ENCODE assay signal across 13 cellular contexts in the genomic region with DNA sequence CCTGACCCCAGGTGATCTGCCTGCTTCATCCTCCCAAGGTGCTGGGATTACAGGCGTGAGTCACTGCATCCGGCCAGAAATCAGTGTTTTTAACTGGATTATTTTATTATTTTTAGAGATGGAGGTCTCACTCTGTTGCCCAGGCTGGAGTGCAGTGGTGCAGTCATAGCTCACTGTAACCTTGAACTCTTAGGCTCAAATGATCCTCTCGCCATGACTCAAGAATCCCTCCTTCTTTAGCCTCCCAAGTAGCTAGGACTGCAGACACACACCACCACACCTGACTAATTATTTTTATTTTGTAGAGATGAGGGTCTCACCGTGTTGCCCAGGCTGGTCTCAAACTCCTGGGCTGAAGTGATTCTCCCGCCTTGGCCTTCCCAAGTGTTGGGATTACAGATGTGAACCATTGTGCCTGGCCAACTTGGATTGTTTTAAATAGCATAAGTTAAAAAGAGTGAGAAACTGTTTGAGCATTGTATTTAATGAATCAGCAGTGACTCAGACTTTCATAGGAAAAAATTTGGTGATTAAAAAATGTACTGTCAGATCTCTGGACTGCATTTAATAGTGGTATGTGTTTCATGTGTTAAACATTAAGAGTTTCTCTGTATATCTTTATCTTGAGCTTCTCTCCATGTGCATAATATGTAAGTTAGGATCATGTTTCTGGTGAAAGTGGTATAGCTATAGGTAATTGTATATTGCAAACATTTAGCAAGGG.
DNase-seq lines count a peak whose midpoint lies in the region; ATAC-seq and TF ChIP-seq lines count a peak whose summit lies in the region.
"Had no signal": no experiment of that assay in that cellular context is flagged by ENCODE, and none has a peak within 500 bp of the region (broad histone marks: within the 10 kb centered on the region; RNA-seq: fewer than 3 reads in every experiment).

No MANE protein-coding gene starts in this region.

- POLR2A ChIA-PET in Panc1 (lab: Charles Lee), result no interaction called here

- BruUV-seq in Panc1 (replicated peaks; lab: Mats Ljungman, UMichigan), result no TSS peak

- no peaks in the 10 kb centered on the region for H3K4me1 ChIP-seq in Panc1 (ENCODE audit: control insufficient read depth, insufficient read depth, low read length)

- DNase-seq in NOMO-1 treated with DMSO at 0.1 percent for 48 hours (lab: John Stamatoyannopoulos, UW; ENCODE audit: unreplicated experiment) (peak; percentile 36), NOMO-1 (lab: John Stamatoyannopoulos, UW; ENCODE audit: unreplicated experiment in 2 of 2) (no peak), Panc1 (ENCODE audit: low read depth, low spot score) (peak; percentile 13), dermis microvascular lymphatic vessel endothelial cell (ENCODE audit: low read depth in 2 of 2) (peak; percentile 21 to 62), pulmonary artery endothelial cell (ENCODE audit: low read depth, low spot score) (peak; percentile 13), H7 (no peak)
- DNase-seq: anterior cingulate cortex; DMS153; left cardiac atrium; stimulated activated CD4-positive, alpha-beta T cell treated with anti-CD3 and anti-CD28 coated beads, Interleukin-2, amount 100 ng/mL, for 24 hours had no signal

- no peak for TF ChIP-seq CTCF in Panc1 (IDR thresholded peaks at IDR 0.05)

- no peaks in the 10 kb centered on the region for H3K9me3 ChIP-seq in Panc1 (ENCODE audit: control insufficient read depth, insufficient read depth, low read depth, low read length)

- no peak for ATAC-seq in Panc1
- ATAC-seq in HG03039 (IDR thresholded peaks at IDR 0.05; ENCODE audit: unreplicated experiment), result no peak
- no peak for ATAC-seq in GM19324 (IDR thresholded peaks at IDR 0.05; ENCODE audit: low FRiP score, unreplicated experiment)
- ATAC-seq: left cardiac atrium had no signal

- H3K27me3 ChIP-seq in Panc1 (ENCODE audit: control insufficient read depth, insufficient read depth, low read length), result no peaks in the 10 kb centered on the region
- H3K27me3 ChIP-seq in H7 (ENCODE audit: control insufficient read depth, insufficient read depth, low read length), result no peaks in the 10 kb centered on the region

- CTCF ChIA-PET in Panc1 (lab: Charles Lee), result no interaction called here

- in situ Hi-C loops in Panc1 (cut with HindIII; ENCODE audit: low pct_unique_long_range_greater_than_20kb, low sequenced_read_pairs), result no loop called here

- H3K4me3 ChIP-seq in Panc1 (ENCODE audit: low read depth in 2 of 2, low read length in 2 of 2), result no peak overlapping the region
- no peak overlapping the region for H3K4me3 ChIP-seq in H7 (ENCODE audit: insufficient read depth, low read depth, low read length)

- intact Hi-C loops in Panc1 (cut with micrococcal nuclease; ENCODE audit: unreplicated experiment), result no loop called here

- H3K36me3 ChIP-seq in Panc1 (ENCODE audit: control insufficient read depth, insufficient read depth, low read length), result no peaks in the 10 kb centered on the region
- no peaks in the 10 kb centered on the region; the same call in 1 of the 2 replicates for H3K36me3 ChIP-seq in H7 (replicated peaks; ENCODE audit: control insufficient read depth, insufficient read depth, low read length)

- no peak overlapping the region for H3K27ac ChIP-seq in Panc1 (ENCODE audit: low read length)
- H3K27ac ChIP-seq: 22Rv1 had no signal

Comparison
In these comparisons a context has a peak if more than half of its experiments do, and no peak if none do; other contexts are left out.
1. DNase-seq: peak in NOMO-1 treated with DMSO at 0.1 percent for 48 hours (single experiment), Panc1 (single experiment), dermis microvascular lymphatic vessel endothelial cell (2 of 2) and pulmonary artery endothelial cell (single experiment); none in NOMO-1 (0 of 2) and H7 (single experiment).